ENCODE assay signal across 8 cellular contexts in the genomic region with DNA sequence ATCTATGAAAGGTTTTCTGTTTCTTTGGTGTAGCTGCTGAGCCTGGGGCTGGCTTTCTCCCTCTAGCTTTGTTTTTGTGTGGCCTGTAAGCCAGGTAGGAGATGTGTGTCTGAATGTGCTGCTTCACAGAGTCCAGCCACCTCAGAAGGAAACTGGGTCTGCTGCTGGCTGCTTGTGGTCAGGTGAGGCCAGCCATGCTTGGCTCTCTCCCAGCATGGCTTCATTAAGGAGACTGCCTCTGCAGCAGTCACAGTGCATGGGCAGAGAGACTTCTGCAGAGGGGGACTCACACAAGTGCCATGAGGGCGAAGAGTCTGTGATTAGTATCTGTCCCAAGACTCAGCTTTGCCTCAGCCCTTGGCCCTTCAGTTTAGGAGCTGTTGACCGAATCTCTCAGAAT. TPM values are rescaled to one million over a fixed set of nuclear protein-coding genes. Genes with fewer than 3 reads are reported as not detected.
DNase-seq lines count a peak whose midpoint lies in the region; ATAC-seq and TF ChIP-seq lines count a peak whose summit lies in the region.

No MANE protein-coding gene starts in this region.

- H3K36me3 Mint-ChIP-seq in GM23338 (ENCODE audit: low read depth) = peaks cover 8% of the 10 kb centered on the region; the same call in 2 of the 3 replicates

- no peaks in the 10 kb centered on the region for H4K20me1 ChIP-seq in GM23338 (replicated peaks; ENCODE audit: insufficient read depth)

- peak overlapping the region; percentile 99 for H3K27ac Mint-ChIP-seq in GM23338

- TF ChIP-seq CTCF in GM23338 (conservative IDR thresholded peaks at IDR 0.05; ENCODE audit: low read depth in 2 of 2) = no peak

- no peaks in the 10 kb centered on the region for H3K9me3 Mint-ChIP-seq in GM23338

- H3K4me2 ChIP-seq in GM23338 = peak overlapping the region; percentile 67

- DNase-seq in GM23338 (ENCODE audit: low spot score) = peak; percentile 18
- peak; percentile 46 for DNase-seq in NCI-H2196 (lab: John Stamatoyannopoulos, UW; ENCODE audit: unreplicated experiment)
- no peak for DNase-seq in NCI-H1930 (lab: John Stamatoyannopoulos, UW)
- DNase-seq in cortex of kidney (lab: John Stamatoyannopoulos, UW) = no peak
- no peak for DNase-seq in DMS153 treated with DMSO at 0.1 percent for 48 hours (lab: John Stamatoyannopoulos, UW; ENCODE audit: unreplicated experiment)
- no peak for DNase-seq in NCI-H1048 (lab: John Stamatoyannopoulos, UW)

- H3K9me3 ChIP-seq in iPS-20b (ENCODE audit: insufficient read depth, low read depth, low read length) = no peaks in the 10 kb centered on the region

- H3F3A ChIP-seq in GM23338 (replicated peaks; ENCODE audit: low read depth) = no peaks in the 10 kb centered on the region

- H3K4me1 ChIP-seq in GM23338 (ENCODE audit: insufficient read depth) = peaks cover 58% of the 10 kb centered on the region
- H3K4me1 ChIP-seq in iPS-20b (ENCODE audit: insufficient read depth, low read length) = peaks cover 65% of the 10 kb centered on the region

- H3K27me3 ChIP-seq in GM23338 (ENCODE audit: insufficient read depth) = no peaks in the 10 kb centered on the region
- no peaks in the 10 kb centered on the region for H3K27me3 ChIP-seq in iPS-20b (ENCODE audit: insufficient read depth, low read length)

- H3K9ac ChIP-seq in iPS-20b (ENCODE audit: low read depth, low read length) = peak overlapping the region; percentile 85

- H2AFZ ChIP-seq in GM23338 = no peak overlapping the region

- H3K4me3 ChIP-seq in GM23338 (peak overlapping the region; percentile 44), iPS-20b (ENCODE audit: low read length) (peak overlapping the region; percentile 62)

- H3K36me3 ChIP-seq in GM23338 (ENCODE audit: insufficient read depth) (no peaks in the 10 kb centered on the region), iPS-20b (ENCODE audit: insufficient read depth, low read depth, low read length) (no peaks in the 10 kb centered on the region; the same call in 1 of the 2 replicates)

- ATAC-seq in GM18517 (IDR thresholded peaks at IDR 0.05; ENCODE audit: unreplicated experiment) (peak; percentile 63), GM23338 (peak; percentile 54)

- H3K27me3 Mint-ChIP-seq in GM23338 (ENCODE audit: insufficient read depth, low read depth, poor library complexity) = peaks cover 8% of the 10 kb centered on the region

- H3K9me2 ChIP-seq in GM23338 (ENCODE audit: insufficient read depth) = no peaks in the 10 kb centered on the region

- H3K27ac ChIP-seq in GM23338 (ENCODE audit: low read depth) = peak overlapping the region; percentile 96
- H3K27ac ChIP-seq in iPS-20b (ENCODE audit: low read length) = peak overlapping the region; percentile 99

- H3K4me3 Mint-ChIP-seq in GM23338 = peak overlapping the region; percentile 67

- peaks cover 79% of the 10 kb centered on the region for H3K4me1 Mint-ChIP-seq in GM23338

- H3K79me2 ChIP-seq in GM23338 (replicated peaks; ENCODE audit: insufficient read depth) = peaks cover 76% of the 10 kb centered on the region

TF ChIP-seq in GM23338, 12 proteins besides CTCF, POLR2A, EP300 and RAD21 (continues in another document):
- TF ChIP-seq EZH2phosphoT487 (IDR thresholded peaks at IDR 0.05; ENCODE audit: unreplicated experiment) (no peak), NANOG (IDR thresholded peaks at IDR 0.05; ENCODE audit: borderline replicate concordance) (no peak), ZNF331 (CRISPR knock-in tag; IDR thresholded peaks at IDR 0.05; ENCODE audit: low read depth) (no peak), STAT1 (IDR thresholded peaks at IDR 0.05; ENCODE audit: unreplicated experiment) (no peak), JUNB (IDR thresholded peaks at IDR 0.05; ENCODE audit: unreplicated experiment) (no peak), POLR2AphosphoS5 (IDR thresholded peaks at IDR 0.05; ENCODE audit: low read depth) (no peak), EZH2 (IDR thresholded peaks at IDR 0.05; ENCODE audit: low read depth, unreplicated experiment) (no peak), CREB1 (CRISPR knock-in tag; IDR thresholded peaks at IDR 0.05; ENCODE audit: low read depth) (no peak), ZNF114 (CRISPR knock-in tag; IDR thresholded peaks at IDR 0.05) (no peak)
- TF ChIP-seq, protein P1, sequence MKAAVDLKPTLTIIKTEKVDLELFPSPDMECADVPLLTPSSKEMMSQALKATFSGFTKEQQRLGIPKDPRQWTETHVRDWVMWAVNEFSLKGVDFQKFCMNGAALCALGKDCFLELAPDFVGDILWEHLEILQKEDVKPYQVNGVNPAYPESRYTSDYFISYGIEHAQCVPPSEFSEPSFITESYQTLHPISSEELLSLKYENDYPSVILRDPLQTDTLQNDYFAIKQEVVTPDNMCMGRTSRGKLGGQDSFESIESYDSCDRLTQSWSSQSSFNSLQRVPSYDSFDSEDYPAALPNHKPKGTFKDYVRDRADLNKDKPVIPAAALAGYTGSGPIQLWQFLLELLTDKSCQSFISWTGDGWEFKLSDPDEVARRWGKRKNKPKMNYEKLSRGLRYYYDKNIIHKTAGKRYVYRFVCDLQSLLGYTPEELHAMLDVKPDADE (IDR thresholded peaks at IDR 0.05) = no peak
- TF ChIP-seq, protein P2, sequence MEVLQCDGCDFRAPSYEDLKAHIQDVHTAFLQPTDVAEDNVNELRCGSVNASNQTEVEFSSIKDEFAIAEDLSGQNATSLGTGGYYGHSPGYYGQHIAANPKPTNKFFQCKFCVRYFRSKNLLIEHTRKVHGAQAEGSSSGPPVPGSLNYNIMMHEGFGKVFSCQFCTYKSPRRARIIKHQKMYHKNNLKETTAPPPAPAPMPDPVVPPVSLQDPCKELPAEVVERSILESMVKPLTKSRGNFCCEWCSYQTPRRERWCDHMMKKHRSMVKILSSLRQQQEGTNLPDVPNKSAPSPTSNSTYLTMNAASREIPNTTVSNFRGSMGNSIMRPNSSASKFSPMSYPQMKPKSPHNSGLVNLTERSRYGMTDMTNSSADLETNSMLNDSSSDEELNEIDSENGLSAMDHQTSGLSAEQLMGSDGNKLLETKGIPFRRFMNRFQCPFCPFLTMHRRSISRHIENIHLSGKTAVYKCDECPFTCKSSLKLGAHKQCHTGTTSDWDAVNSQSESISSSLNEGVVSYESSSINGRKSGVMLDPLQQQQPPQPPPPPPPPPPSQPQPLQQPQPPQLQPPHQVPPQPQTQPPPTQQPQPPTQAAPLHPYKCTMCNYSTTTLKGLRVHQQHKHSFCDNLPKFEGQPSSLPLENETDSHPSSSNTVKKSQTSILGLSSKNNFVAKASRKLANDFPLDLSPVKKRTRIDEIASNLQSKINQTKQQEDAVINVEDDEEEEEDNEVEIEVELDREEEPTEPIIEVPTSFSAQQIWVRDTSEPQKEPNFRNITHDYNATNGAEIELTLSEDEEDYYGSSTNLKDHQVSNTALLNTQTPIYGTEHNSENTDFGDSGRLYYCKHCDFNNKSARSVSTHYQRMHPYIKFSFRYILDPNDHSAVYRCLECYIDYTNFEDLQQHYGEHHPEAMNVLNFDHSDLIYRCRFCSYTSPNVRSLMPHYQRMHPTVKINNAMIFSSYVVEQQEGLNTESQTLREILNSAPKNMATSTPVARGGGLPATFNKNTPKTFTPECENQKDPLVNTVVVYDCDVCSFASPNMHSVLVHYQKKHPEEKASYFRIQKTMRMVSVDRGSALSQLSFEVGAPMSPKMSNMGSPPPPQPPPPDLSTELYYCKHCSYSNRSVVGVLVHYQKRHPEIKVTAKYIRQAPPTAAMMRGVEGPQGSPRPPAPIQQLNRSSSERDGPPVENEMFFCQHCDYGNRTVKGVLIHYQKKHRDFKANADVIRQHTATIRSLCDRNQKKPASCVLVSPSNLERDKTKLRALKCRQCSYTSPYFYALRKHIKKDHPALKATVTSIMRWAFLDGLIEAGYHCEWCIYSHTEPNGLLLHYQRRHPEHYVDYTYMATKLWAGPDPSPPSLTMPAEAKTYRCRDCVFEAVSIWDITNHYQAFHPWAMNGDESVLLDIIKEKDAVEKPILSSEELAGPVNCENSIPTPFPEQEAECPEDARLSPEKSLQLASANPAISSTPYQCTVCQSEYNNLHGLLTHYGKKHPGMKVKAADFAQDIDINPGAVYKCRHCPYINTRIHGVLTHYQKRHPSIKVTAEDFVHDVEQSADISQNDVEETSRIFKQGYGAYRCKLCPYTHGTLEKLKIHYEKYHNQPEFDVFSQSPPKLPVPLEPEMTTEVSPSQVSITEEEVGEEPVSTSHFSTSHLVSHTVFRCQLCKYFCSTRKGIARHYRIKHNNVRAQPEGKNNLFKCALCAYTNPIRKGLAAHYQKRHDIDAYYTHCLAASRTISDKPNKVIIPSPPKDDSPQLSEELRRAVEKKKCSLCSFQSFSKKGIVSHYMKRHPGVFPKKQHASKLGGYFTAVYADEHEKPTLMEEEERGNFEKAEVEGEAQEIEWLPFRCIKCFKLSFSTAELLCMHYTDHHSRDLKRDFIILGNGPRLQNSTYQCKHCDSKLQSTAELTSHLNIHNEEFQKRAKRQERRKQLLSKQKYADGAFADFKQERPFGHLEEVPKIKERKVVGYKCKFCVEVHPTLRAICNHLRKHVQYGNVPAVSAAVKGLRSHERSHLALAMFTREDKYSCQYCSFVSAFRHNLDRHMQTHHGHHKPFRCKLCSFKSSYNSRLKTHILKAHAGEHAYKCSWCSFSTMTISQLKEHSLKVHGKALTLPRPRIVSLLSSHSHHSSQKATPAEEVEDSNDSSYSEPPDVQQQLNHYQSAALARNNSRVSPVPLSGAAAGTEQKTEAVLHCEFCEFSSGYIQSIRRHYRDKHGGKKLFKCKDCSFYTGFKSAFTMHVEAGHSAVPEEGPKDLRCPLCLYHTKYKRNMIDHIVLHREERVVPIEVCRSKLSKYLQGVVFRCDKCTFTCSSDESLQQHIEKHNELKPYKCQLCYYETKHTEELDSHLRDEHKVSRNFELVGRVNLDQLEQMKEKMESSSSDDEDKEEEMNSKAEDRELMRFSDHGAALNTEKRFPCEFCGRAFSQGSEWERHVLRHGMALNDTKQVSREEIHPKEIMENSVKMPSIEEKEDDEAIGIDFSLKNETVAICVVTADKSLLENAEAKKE (CRISPR knock-in tag; IDR thresholded peaks at IDR 0.05) = no peak

RNA-seq across cellular contexts. Expression of a gene that starts 50.6 kb away (rescaled TPM):
- 129 and 132 TPM in 2 replicates for total RNA-seq in GM23338 (2014; rRNA removed; shearing (Covaris generic))
- polyA plus RNA-seq in GM23338 (2016; fragmentation: Nextera tagmentation; extraction: Ambion mirVana) = 28.3 and 32.5 TPM in 2 replicates

Comparison
In these comparisons a context has a peak if more than half of its experiments do, and no peak if none do; other contexts are left out.
1. DNase-seq: peak in GM23338 (single experiment) and NCI-H2196 (single experiment); none in NCI-H1930 (0 of 2), cortex of kidney (single experiment), DMS153 treated with DMSO at 0.1 percent for 48 hours (single experiment) and NCI-H1048 (single experiment).